12 cellular contexts compared by ENCODE assay signal in the genomic region with DNA sequence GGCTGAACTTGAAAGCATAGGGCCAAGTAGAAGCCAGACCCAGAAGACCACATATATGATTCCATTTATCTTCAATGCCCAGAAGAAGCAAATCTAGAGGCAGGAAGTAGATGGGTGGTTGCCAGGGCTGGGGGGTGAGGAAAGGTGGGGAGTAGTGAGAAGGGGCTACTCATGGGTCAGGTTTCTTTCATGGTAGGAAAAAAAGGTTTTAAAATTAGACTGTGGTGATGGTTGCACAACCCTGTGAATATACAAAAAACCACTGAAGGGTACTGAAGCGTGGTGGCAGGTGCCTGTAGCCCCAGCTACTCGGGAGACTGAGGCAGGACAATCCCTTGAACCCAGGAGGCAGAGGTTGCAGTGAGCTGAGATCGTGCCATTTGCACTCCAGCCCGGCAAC. TPM values are rescaled to one million over a fixed set of nuclear protein-coding genes. Genes with fewer than 3 reads are reported as not detected.
A peak's percentile ranks its signal among the peaks of the same experiment; 100 is the strongest.
DNase-seq lines count a peak whose midpoint lies in the region; ATAC-seq and TF ChIP-seq lines count a peak whose summit lies in the region.
"Had no signal": no experiment of that assay in that cellular context is flagged by ENCODE, and none has a peak within 500 bp of the region (broad histone marks: within the 10 kb centered on the region; RNA-seq: fewer than 3 reads in every experiment).

No MANE protein-coding gene starts in this region.

- no peak overlapping the region for H3K4me3 Mint-ChIP-seq in activated CD4-positive, alpha-beta T cell treated with anti-CD3 and anti-CD28 coated beads, Interleukin-2, amount 10 ng/mL, durations not matched to agents 7 days and 5 days
- H3K4me3 Mint-ChIP-seq in activated T-helper 17 cell treated with anti-CD3 and anti-CD28 coated beads, Interleukin-2, amount 50 U/mL, for 72 hours = no peak overlapping the region

- intact Hi-C loops in PC-9 (cut with micrococcal nuclease; ENCODE audit: unreplicated experiment) = no loop called here

- peaks cover 26% of the 10 kb centered on the region for H3K4me1 Mint-ChIP-seq in activated CD4-positive, alpha-beta T cell treated with anti-CD3 and anti-CD28 coated beads, Interleukin-2, amount 10 ng/mL, durations not matched to agents 7 days and 5 days
- H3K4me1 Mint-ChIP-seq in activated T-helper 17 cell treated with anti-CD3 and anti-CD28 coated beads, Interleukin-2, amount 50 U/mL, for 72 hours = peaks cover 18% of the 10 kb centered on the region

- POLR2A ChIA-PET in activated CD4-positive, alpha-beta T cell treated with anti-CD3 and anti-CD28 coated beads, Interleukin-2, amount 10 ng/mL, durations not matched to agents 7 days and 5 days (lab: Charles Lee) = no interaction called here
- POLR2A ChIA-PET in PC-9 (lab: Charles Lee; ENCODE audit: unreplicated experiment) = no interaction called here

- peaks cover 6% of the 10 kb centered on the region for H4K20me1 ChIP-seq in PC-9 (ENCODE audit: insufficient read depth)

- H3K27me3 ChIP-seq in PC-9 (ENCODE audit: insufficient read depth, low read depth) = no peaks in the 10 kb centered on the region

- no TSS peak for BruUV-seq in PC-9 (replicated peaks; lab: Mats Ljungman, UMichigan)

- no peak overlapping the region for H3K4me3 ChIP-seq in PC-9

- peaks cover 13% of the 10 kb centered on the region; the same call in 1 of the 2 replicates for H3K36me3 ChIP-seq in PC-9 (ENCODE audit: low read depth)

- no peaks in the 10 kb centered on the region for H3K9me3 ChIP-seq in PC-9 (ENCODE audit: insufficient read depth, low read depth)

- H2AFZ ChIP-seq in PC-9 = no peak overlapping the region

- H3K4me2 ChIP-seq in PC-9 = no peak overlapping the region

- peak overlapping the region; percentile 77 for H3K27ac Mint-ChIP-seq in activated CD4-positive, alpha-beta T cell treated with anti-CD3 and anti-CD28 coated beads, Interleukin-2, amount 10 ng/mL, durations not matched to agents 7 days and 5 days
- peak overlapping the region; percentile 87 for H3K27ac Mint-ChIP-seq in activated T-helper 17 cell treated with anti-CD3 and anti-CD28 coated beads, Interleukin-2, amount 50 U/mL, for 72 hours

- TF ChIP-seq CTCF in PC-9 (conservative IDR thresholded peaks at IDR 0.05) = no peak

- CTCF ChIA-PET in activated CD4-positive, alpha-beta T cell treated with anti-CD3 and anti-CD28 coated beads, Interleukin-2, amount 10 ng/mL, durations not matched to agents 7 days and 5 days (lab: Charles Lee) = interaction anchor here (0.6 to 1.2 kb wide), 2 partner anchors 19 to 146 kb away, joined by 3 read pairs; no protein-coding TSS in a partner anchor
- CTCF ChIA-PET in PC-9 (lab: Charles Lee) = no interaction called here

- H3K9me3 Mint-ChIP-seq in activated CD4-positive, alpha-beta T cell treated with anti-CD3 and anti-CD28 coated beads, Interleukin-2, amount 10 ng/mL, durations not matched to agents 7 days and 5 days = no peaks in the 10 kb centered on the region
- H3K9me3 Mint-ChIP-seq in activated T-helper 17 cell treated with anti-CD3 and anti-CD28 coated beads, Interleukin-2, amount 50 U/mL, for 72 hours = no peaks in the 10 kb centered on the region

- H3K36me3 Mint-ChIP-seq in activated CD4-positive, alpha-beta T cell treated with anti-CD3 and anti-CD28 coated beads, Interleukin-2, amount 10 ng/mL, durations not matched to agents 7 days and 5 days (ENCODE audit: low read depth) = peaks cover 45% of the 10 kb centered on the region
- peaks cover 60% of the 10 kb centered on the region for H3K36me3 Mint-ChIP-seq in activated T-helper 17 cell treated with anti-CD3 and anti-CD28 coated beads, Interleukin-2, amount 50 U/mL, for 72 hours (ENCODE audit: low read depth)

- no peaks in the 10 kb centered on the region for H3K27me3 Mint-ChIP-seq in activated CD4-positive, alpha-beta T cell treated with anti-CD3 and anti-CD28 coated beads, Interleukin-2, amount 10 ng/mL, durations not matched to agents 7 days and 5 days
- H3K27me3 Mint-ChIP-seq in activated T-helper 17 cell treated with anti-CD3 and anti-CD28 coated beads, Interleukin-2, amount 50 U/mL, for 72 hours = no peaks in the 10 kb centered on the region

- peaks cover 5% of the 10 kb centered on the region for H3K4me1 ChIP-seq in PC-9 (replicated peaks; ENCODE audit: insufficient read depth)

- no peak for DNase-seq in activated CD4-positive, alpha-beta T cell treated with anti-CD3 and anti-CD28 coated beads, Interleukin-2, amount 10 ng/mL, durations not matched to agents 7 days and 5 days
- no peak for DNase-seq in activated CD4-positive, alpha-beta T cell treated with anti-CD3 and anti-CD28 coated beads, Interleukin-2, amount 50 U/mL, for 1 hour
- DNase-seq in renal cortical epithelial cell (ENCODE audit: low read depth) (peak; percentile 68), AG20443 (ENCODE audit: low spot score) (no peak), PC-9 (no peak)
- DNase-seq: activated CD4-positive, alpha-beta T cell treated with anti-CD3 and anti-CD28 coated beads, Interleukin-2, amount 50 U/mL, for 48 hours; NCI-H1930 had no signal

- peaks cover 28% of the 10 kb centered on the region for H3F3A ChIP-seq in PC-9 (ENCODE audit: insufficient read depth, low read depth)

- no peaks in the 10 kb centered on the region for H3K9me2 ChIP-seq in PC-9 (ENCODE audit: insufficient read depth)

- H3K79me2 ChIP-seq in PC-9 (ENCODE audit: low read depth) = peaks cover 18% of the 10 kb centered on the region

- ATAC-seq in HG03175 (IDR thresholded peaks at IDR 0.05; ENCODE audit: unreplicated experiment) (peak; percentile 45), HG03342 (IDR thresholded peaks at IDR 0.05; ENCODE audit: unreplicated experiment) (no peak)
- no peak for ATAC-seq in activated T-helper 17 cell treated with anti-CD3 and anti-CD28 coated beads, Interleukin-2, amount 50 U/mL, for 72 hours (replicated peaks)

- no peak overlapping the region for H3K27ac ChIP-seq in PC-9
- H3K27ac ChIP-seq: HL-60 had no signal

RNA-seq across cellular contexts. Expression of gene CD2BP2, which starts 5.4 kb away (rescaled TPM):
- 10 to 100 TPM; 51.8 to 65.0 TPM for total RNA-seq in activated CD4-positive, alpha-beta T cell treated with anti-CD3 and anti-CD28 coated beads, Interleukin-2, amount 10 ng/mL, durations not matched to agents 7 days and 5 days
- 10 to 100 TPM; 51.0 to 69.9 TPM for total RNA-seq in activated T-helper 17 cell treated with anti-CD3 and anti-CD28 coated beads, Interleukin-2, amount 50 U/mL, for 72 hours
- total RNA-seq in renal cortical epithelial cell (36.0 and 40.6 TPM in 2 replicates), PC-9 (2021) (84.6 TPM in 2 replicates)

RNA-seq across cellular contexts. Expression of gene TBC1D10B, which starts 20.6 kb away (rescaled TPM):
- 10 to 100 TPM; 63.9 to 69.9 TPM for total RNA-seq in activated CD4-positive, alpha-beta T cell treated with anti-CD3 and anti-CD28 coated beads, Interleukin-2, amount 10 ng/mL, durations not matched to agents 7 days and 5 days
- 10 to 100 TPM; 49.7 to 64.2 TPM for total RNA-seq in activated T-helper 17 cell treated with anti-CD3 and anti-CD28 coated beads, Interleukin-2, amount 50 U/mL, for 72 hours
- 26.9 and 46.8 TPM in 2 replicates for total RNA-seq in renal cortical epithelial cell
- total RNA-seq in PC-9 (2021) = 85.0 and 90.8 TPM in 2 replicates

RNA-seq across cellular contexts. Expression of gene MYL11, which starts 24.9 kb away (rescaled TPM):
- not detected for total RNA-seq in activated CD4-positive, alpha-beta T cell treated with anti-CD3 and anti-CD28 coated beads, Interleukin-2, amount 10 ng/mL, durations not matched to agents 7 days and 5 days
- total RNA-seq in activated T-helper 17 cell treated with anti-CD3 and anti-CD28 coated beads, Interleukin-2, amount 50 U/mL, for 72 hours = 1 to 10 TPM in 1 of 2 donors, not detected in 1; 1.6 TPM
- total RNA-seq in renal cortical epithelial cell (not detected in 2 replicates), PC-9 (2021) (1.4 and 2.6 TPM in 2 replicates)
- total RNA-seq: RPMI7951 had no signal

RNA-seq across cellular contexts. Expression of gene SEPTIN1, which starts 32.7 kb away (rescaled TPM):
- total RNA-seq in activated CD4-positive, alpha-beta T cell treated with anti-CD3 and anti-CD28 coated beads, Interleukin-2, amount 10 ng/mL, durations not matched to agents 7 days and 5 days = 100 to 1,000 TPM; 383 to 413 TPM
- total RNA-seq in activated T-helper 17 cell treated with anti-CD3 and anti-CD28 coated beads, Interleukin-2, amount 50 U/mL, for 72 hours = 100 to 1,000 TPM; 198 to 216 TPM
- total RNA-seq in renal cortical epithelial cell (0.25 TPM in 1 of 2 replicates, not detected in the other), PC-9 (2021) (6.7 and 7.6 TPM in 2 replicates)
- total RNA-seq: RPMI7951 had no signal

RNA-seq across cellular contexts. Expression of gene ZNF48, which starts 45.5 kb away (rescaled TPM):
- 10 to 100 TPM; 13.7 to 13.9 TPM for total RNA-seq in activated CD4-positive, alpha-beta T cell treated with anti-CD3 and anti-CD28 coated beads, Interleukin-2, amount 10 ng/mL, durations not matched to agents 7 days and 5 days
- total RNA-seq in activated T-helper 17 cell treated with anti-CD3 and anti-CD28 coated beads, Interleukin-2, amount 50 U/mL, for 72 hours = 10 to 100 TPM; 10.2 to 10.5 TPM
- total RNA-seq in renal cortical epithelial cell (12.7 and 13.8 TPM in 2 replicates), PC-9 (2021) (20.1 and 25.9 TPM in 2 replicates)
